ENCODE assay signal across 22 cellular contexts in the genomic region with DNA sequence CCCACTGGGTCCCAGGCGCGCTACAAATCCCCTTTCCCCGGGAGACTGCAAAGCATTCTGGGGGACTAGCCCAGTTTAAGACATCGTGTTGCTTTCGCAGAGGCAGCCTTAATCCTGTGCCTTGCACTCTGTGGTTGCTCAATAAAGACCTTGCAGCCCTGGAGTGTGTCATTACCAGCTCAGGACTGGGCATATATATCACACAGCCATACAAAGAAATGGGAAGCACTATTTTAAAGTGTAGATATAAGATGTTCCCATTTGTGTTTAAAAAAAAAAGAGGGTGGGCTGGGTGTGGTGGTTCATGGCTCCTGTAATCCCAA.
"Had no signal": no experiment of that assay in that cellular context is flagged by ENCODE, and none has a peak within 500 bp of the region (broad histone marks: within the 10 kb centered on the region; RNA-seq: fewer than 3 reads in every experiment).

No MANE protein-coding gene starts in this region.

- ATAC-seq: activated CD4-positive, CD25-positive, alpha-beta regulatory T cell treated with anti-CD3 and anti-CD28 coated beads, Interleukin-2, amount 50 U/mL, for 24 hours; activated CD8-positive, alpha-beta T cell treated with anti-CD3 and anti-CD28 coated beads for 36 hours; Right ventricle myocardium inferior had no signal

- H3K4me3 ChIP-seq: MG63, SJCRH30 had no signal

- H3K27ac ChIP-seq: SJCRH30 had no signal

- H3K4me2 ChIP-seq: SK-N-SH had no signal

- H3K4me3 Mint-ChIP-seq: activated CD8-positive, alpha-beta T cell treated with anti-CD3 and anti-CD28 coated beads for 36 hours; activated naive CD8-positive, alpha-beta T cell treated with anti-CD3 and anti-CD28 coated beads, Interleukin-2, amount 10 ng/mL, durations not matched to agents 7 days and 5 days; brain; central memory CD8-positive, alpha-beta T cell had no signal

- H3K9me3 Mint-ChIP-seq: activated CD8-positive, alpha-beta T cell treated with anti-CD3 and anti-CD28 coated beads for 36 hours; activated naive CD8-positive, alpha-beta T cell treated with anti-CD3 and anti-CD28 coated beads, Interleukin-2, amount 10 ng/mL, durations not matched to agents 7 days and 5 days; brain; central memory CD8-positive, alpha-beta T cell had no signal

- H3K4me1 ChIP-seq: SJCRH30 had no signal

- H3K4me1 Mint-ChIP-seq: activated naive CD8-positive, alpha-beta T cell treated with anti-CD3 and anti-CD28 coated beads, Interleukin-2, amount 10 ng/mL, durations not matched to agents 7 days and 5 days had no signal

- H3K27me3 Mint-ChIP-seq: activated CD8-positive, alpha-beta T cell treated with anti-CD3 and anti-CD28 coated beads for 36 hours; activated naive CD8-positive, alpha-beta T cell treated with anti-CD3 and anti-CD28 coated beads, Interleukin-2, amount 10 ng/mL, durations not matched to agents 7 days and 5 days; brain; central memory CD8-positive, alpha-beta T cell had no signal

- H3K9ac ChIP-seq: SK-N-SH had no signal

- DNase-seq: activated CD4-positive, alpha-beta T cell treated with anti-CD3 and anti-CD28 coated beads for 4 hours; activated CD8-positive, alpha-beta memory T cell treated with anti-CD3 and anti-CD28 coated beads, Interleukin-2, amount 50 U/mL, for 48 hours; activated CD8-positive, alpha-beta T cell treated with anti-CD3 and anti-CD28 coated beads for 36 hours; activated naive CD4-positive, alpha-beta T cell treated with anti-CD3 and anti-CD28 coated beads, Interleukin-2, amount 50 U/mL, for 16 hours; activated naive CD8-positive, alpha-beta T cell treated with anti-CD3 and anti-CD28 coated beads, Interleukin-2, amount 10 ng/mL, durations not matched to agents 7 days and 5 days; activated T-cell treated with anti-CD3 and anti-CD28 coated beads, Interleukin-2, amount 50 U/mL, for 1 hour; amniotic stem cell; MG63; NCI-H1105; NCI-H1436; NCI-H1694 treated with DMSO at 0.1 percent for 48 hours; NCI-H2081; NCI-H510A treated with DMSO at 0.1 percent for 48 hours; NCI-H69; NK-92 treated with Interleukin-12 subunit alpha and Interleukin-12 subunit beta, amount 100 ng/mL, for 24 hours; SJCRH30; SK-N-SH; T-helper 1 cell had no signal

- H3K27ac Mint-ChIP-seq: activated CD8-positive, alpha-beta T cell treated with anti-CD3 and anti-CD28 coated beads for 36 hours; activated naive CD8-positive, alpha-beta T cell treated with anti-CD3 and anti-CD28 coated beads, Interleukin-2, amount 10 ng/mL, durations not matched to agents 7 days and 5 days had no signal

- H3K36me3 Mint-ChIP-seq: activated naive CD8-positive, alpha-beta T cell treated with anti-CD3 and anti-CD28 coated beads, Interleukin-2, amount 10 ng/mL, durations not matched to agents 7 days and 5 days had no signal

- H3K9me3 ChIP-seq: MG63, SJCRH30, SK-N-SH had no signal

- H3K27me3 ChIP-seq: MG63, SJCRH30 had no signal
